Comparison of ENCODE assay signal across 26 cellular contexts in the genomic region with DNA sequence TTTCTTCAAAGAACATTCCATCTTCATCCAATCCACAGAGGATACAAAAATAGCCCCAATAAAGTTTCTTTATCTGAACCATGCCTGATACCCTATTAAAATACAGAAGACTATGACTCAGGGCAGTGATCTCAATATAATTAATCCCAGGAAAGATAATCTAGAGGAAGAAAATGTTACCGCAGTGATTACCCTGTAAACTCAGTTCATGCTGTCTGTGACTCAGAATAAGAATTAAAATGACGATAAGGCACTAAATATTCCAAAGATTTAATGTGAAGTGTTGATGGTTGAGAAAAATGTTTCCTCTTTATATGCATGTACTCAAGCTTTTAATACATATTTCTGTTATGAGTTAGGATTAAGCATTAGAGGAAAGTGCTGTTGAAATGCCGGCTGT.
DNase-seq lines count a peak whose midpoint lies in the region; ATAC-seq and TF ChIP-seq lines count a peak whose summit lies in the region.
"Had no signal": no experiment of that assay in that cellular context is flagged by ENCODE, and none has a peak within 500 bp of the region (broad histone marks: within the 10 kb centered on the region; RNA-seq: fewer than 3 reads in every experiment).

No MANE protein-coding gene starts in this region.

- H3K27me3 ChIP-seq in A673 (replicated peaks; ENCODE audit: insufficient read depth, low read depth, low read length, poor library complexity) (no peaks in the 10 kb centered on the region), adipocyte (replicated peaks; ENCODE audit: control insufficient read depth, insufficient read depth, low read length) (no peaks in the 10 kb centered on the region), body of pancreas (no peaks in the 10 kb centered on the region)
- H3K27me3 ChIP-seq: cardiac muscle cell, esophagus muscularis mucosa had no signal

- no TSS peak for BruUV-seq in A673 (replicated peaks; lab: Mats Ljungman, UMichigan)

- no peak for TF ChIP-seq POLR2A in body of pancreas (IDR thresholded peaks at IDR 0.05)

- no peaks in the 10 kb centered on the region for H3K4me1 ChIP-seq in A673 (ENCODE audit: insufficient read depth, low read length, poor library complexity, severe bottlenecking)
- H3K4me1 ChIP-seq in adipocyte (ENCODE audit: control insufficient read depth, insufficient read depth, low read length), result peaks cover 50% of the 10 kb centered on the region
- no peaks in the 10 kb centered on the region for H3K4me1 ChIP-seq in body of pancreas
- H3K4me1 ChIP-seq: esophagus muscularis mucosa had no signal

- POLR2A ChIA-PET in A673 (lab: Charles Lee; ENCODE audit: low non-redundant PET), result no interaction called here

- 91 to 92% methylated on average over 3 of the region's 3 CpGs for WGBS in body of pancreas, 2 donors

- no peak for TF ChIP-seq CTCF in A673 (conservative IDR thresholded peaks at IDR 0.05; ENCODE audit: low read depth, low read length)
- TF ChIP-seq CTCF in foreskin fibroblast (IDR thresholded peaks at IDR 0.05; ENCODE audit: low read depth, low read length), result no peak
- TF ChIP-seq CTCF in CD14-positive monocyte (IDR thresholded peaks at IDR 0.05), result no peak
- no peak for TF ChIP-seq CTCF in body of pancreas (IDR thresholded peaks at IDR 0.05)

- no peaks in the 10 kb centered on the region for H3K36me3 Mint-ChIP-seq in CD14-positive monocyte
- H3K36me3 Mint-ChIP-seq: activated naive CD4-positive, alpha-beta T cell treated with anti-CD3 and anti-CD28 coated beads, Interleukin-2, amount 50 U/mL, for 72 hours; natural killer cell treated with Interleukin-12 subunit alpha and Interleukin-12 subunit beta and Interleukin-15 and Interleukin-18, amount 100 ng/mL, for 72 hours; stimulated activated effector memory CD8-positive, alpha-beta T cell treated with anti-CD3 and anti-CD28 coated beads, Interleukin-12 subunit alpha, Interleukin-12 subunit beta, amount 100 ng/mL, for 72 hours; WTC11 had no signal

- no peaks in the 10 kb centered on the region for H3K36me3 ChIP-seq in A673 (ENCODE audit: insufficient read depth, low read length, poor library complexity, severe bottlenecking)
- H3K36me3 ChIP-seq in adipocyte (ENCODE audit: control insufficient read depth, insufficient read depth, low read length, severe bottlenecking), result no peaks in the 10 kb centered on the region
- no peaks in the 10 kb centered on the region for H3K36me3 ChIP-seq in body of pancreas (replicated peaks in 1 of 2; ENCODE audit: insufficient read depth in 1 of 2, low read depth in 2 of 2)
- H3K36me3 ChIP-seq: cardiac muscle cell, esophagus muscularis mucosa, thoracic aorta had no signal

- H3K4me3 ChIP-seq in A673 (ENCODE audit: low read depth, low read length, poor library complexity, severe bottlenecking), result no peak overlapping the region
- H3K4me3 ChIP-seq in adipocyte (ENCODE audit: low read length), result no peak overlapping the region
- no peak overlapping the region for H3K4me3 ChIP-seq in foreskin fibroblast (ENCODE audit: low read depth in 1 of 2, low read length in 2 of 2)
- no peak overlapping the region for H3K4me3 ChIP-seq in body of pancreas
- H3K4me3 ChIP-seq: cardiac muscle cell, esophagus muscularis mucosa, thoracic aorta had no signal

- no peak overlapping the region for H3K27ac Mint-ChIP-seq in CD14-positive monocyte
- H3K27ac Mint-ChIP-seq: activated CD8-positive, alpha-beta T cell treated with anti-CD3 and anti-CD28 coated beads for 36 hours; activated naive CD4-positive, alpha-beta T cell treated with anti-CD3 and anti-CD28 coated beads, Interleukin-2, amount 50 U/mL, for 72 hours; natural killer cell treated with Interleukin-12 subunit alpha and Interleukin-12 subunit beta and Interleukin-15 and Interleukin-18, amount 100 ng/mL, for 72 hours; stimulated activated effector memory CD8-positive, alpha-beta T cell treated with anti-CD3 and anti-CD28 coated beads, Interleukin-12 subunit alpha, Interleukin-12 subunit beta, amount 100 ng/mL, for 72 hours; T-helper 17 cell; WTC11 had no signal

- CTCF ChIA-PET in A673 (lab: Charles Lee), result no interaction called here

- H3K9ac ChIP-seq in adipocyte (ENCODE audit: low read length), result peak overlapping the region; percentile 32

- H3K9me3 Mint-ChIP-seq in CD14-positive monocyte, result peaks cover 0 to 1% (median 0%) of the 10 kb centered on the region in 7 donors
- H3K9me3 Mint-ChIP-seq: activated CD8-positive, alpha-beta T cell treated with anti-CD3 and anti-CD28 coated beads for 36 hours; WTC11 had no signal

- peaks cover 55% of the 10 kb centered on the region for H3K4me1 Mint-ChIP-seq in CD14-positive monocyte
- H3K4me1 Mint-ChIP-seq: stimulated activated effector memory CD8-positive, alpha-beta T cell treated with anti-CD3 and anti-CD28 coated beads, Interleukin-12 subunit alpha, Interleukin-12 subunit beta, amount 100 ng/mL, for 72 hours; T-helper 17 cell; WTC11 had no signal

- DNase-seq in A673 (ENCODE audit: low spot score) (peak; percentile 47), H4 (ENCODE audit: low spot score) (peak; percentile 33), adipocyte (ENCODE audit: low read depth) (peak; percentile 37), foreskin fibroblast (peak; percentile 68 to 82), pons (ENCODE audit: low spot score) (no peak), hypothalamus (lab: John Stamatoyannopoulos, UW) (no peak), CD14-positive monocyte (ENCODE audit: low spot score) (no peak), body of pancreas (no peak)
- DNase-seq: activated CD8-positive, alpha-beta T cell treated with anti-CD3 and anti-CD28 coated beads for 36 hours; activated T-cell treated with anti-CD3 and anti-CD28 coated beads, Interleukin-2, amount 50 U/mL, for 48 hours; effector CD4-positive, alpha-beta T cell; islet precursor cell; Karpas-422; mammary epithelial cell; NCI-H1105; NCI-H526; SIG-M5; stimulated activated CD4-positive, alpha-beta T cell treated with anti-CD3 and anti-CD28 coated beads, Interleukin-12 subunit alpha, Interleukin-12 subunit beta, amount 100 ng/mL, for 4 hours; T-helper 17 cell had no signal

- intact Hi-C loops in A673 (cut with micrococcal nuclease; ENCODE audit: unreplicated experiment), result no loop called here
- intact Hi-C loops in CD14-positive monocyte (cut with micrococcal nuclease), result no loop called here
- intact Hi-C loops in body of pancreas (cut with DNase I), result no loop called here

- H3K27ac ChIP-seq in A673 (ENCODE audit: low read depth, low read length, poor library complexity, severe bottlenecking) (no peak overlapping the region), body of pancreas (no peak overlapping the region)
- H3K27ac ChIP-seq: cardiac muscle cell, esophagus muscularis mucosa, thoracic aorta had no signal

- no peak overlapping the region for H3K4me3 Mint-ChIP-seq in CD14-positive monocyte
- H3K4me3 Mint-ChIP-seq: activated CD8-positive, alpha-beta T cell treated with anti-CD3 and anti-CD28 coated beads for 36 hours; natural killer cell treated with Interleukin-12 subunit alpha and Interleukin-12 subunit beta and Interleukin-15 and Interleukin-18, amount 100 ng/mL, for 72 hours; stimulated activated effector memory CD8-positive, alpha-beta T cell treated with anti-CD3 and anti-CD28 coated beads, Interleukin-12 subunit alpha, Interleukin-12 subunit beta, amount 100 ng/mL, for 72 hours; T-helper 17 cell; WTC11 had no signal

- ATAC-seq in body of pancreas, result no peak
- ATAC-seq: activated CD8-positive, alpha-beta T cell treated with anti-CD3 and anti-CD28 coated beads for 36 hours; activated naive CD4-positive, alpha-beta T cell treated with anti-CD3 and anti-CD28 coated beads, Interleukin-2, amount 50 U/mL, for 72 hours; natural killer cell treated with Interleukin-12 subunit alpha and Interleukin-12 subunit beta and Interleukin-15 and Interleukin-18, amount 100 ng/mL, for 72 hours; stimulated activated effector memory CD8-positive, alpha-beta T cell treated with anti-CD3 and anti-CD28 coated beads, Interleukin-12 subunit alpha, Interleukin-12 subunit beta, amount 100 ng/mL, for 72 hours; T-helper 17 cell; WTC11 had no signal

- peaks cover 0 to 5% (median 2%) of the 10 kb centered on the region in 3 donors for H3K27me3 Mint-ChIP-seq in CD14-positive monocyte (ENCODE audit: low read depth in 3 of 3)
- H3K27me3 Mint-ChIP-seq: natural killer cell treated with Interleukin-12 subunit alpha and Interleukin-12 subunit beta and Interleukin-15 and Interleukin-18, amount 100 ng/mL, for 72 hours had no signal

- no peaks in the 10 kb centered on the region for H3K9me3 ChIP-seq in A673 (ENCODE audit: low read depth, low read length, poor library complexity, severe bottlenecking)
- H3K9me3 ChIP-seq in adipocyte (ENCODE audit: control insufficient read depth, low read length), result no peaks in the 10 kb centered on the region
- no peaks in the 10 kb centered on the region for H3K9me3 ChIP-seq in body of pancreas
- H3K9me3 ChIP-seq: esophagus muscularis mucosa, thoracic aorta had no signal

Comparison
In these comparisons a context has a peak if more than half of its experiments do, and no peak if none do; other contexts are left out.
1. DNase-seq: peak in A673 (single experiment), H4 (single experiment), adipocyte (single experiment) and foreskin fibroblast (2 of 2); none in pons (single experiment), hypothalamus (0 of 51), CD14-positive monocyte (single experiment) and body of pancreas (0 of 4).